31 cellular contexts compared by ENCODE assay signal in the genomic region with DNA sequence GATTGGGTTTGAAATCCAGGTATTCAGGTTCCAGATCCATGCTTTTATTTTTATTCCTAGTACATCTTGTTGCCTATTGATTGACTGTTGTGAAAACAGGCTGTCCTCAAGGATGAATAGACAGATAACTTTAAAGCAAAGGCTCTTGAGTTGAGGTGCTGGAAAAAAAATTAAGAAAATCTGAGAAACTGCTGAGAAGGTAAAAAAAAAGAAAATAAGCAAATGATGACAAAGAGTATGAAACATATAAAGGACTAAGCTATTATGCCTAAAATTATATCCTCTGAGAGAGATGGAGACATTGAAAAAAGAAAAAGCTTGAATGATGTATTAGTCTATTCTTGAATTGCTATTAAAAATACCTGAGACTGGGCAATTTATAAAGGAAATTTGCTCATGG.
A peak's percentile ranks its signal among the peaks of the same experiment; 100 is the strongest.
DNase-seq lines count a peak whose midpoint lies in the region; ATAC-seq, FAIRE-seq and TF ChIP-seq lines count a peak whose summit lies in the region.
"Had no signal": no experiment of that assay in that cellular context is flagged by ENCODE, and none has a peak within 500 bp of the region (broad histone marks: within the 10 kb centered on the region; RNA-seq: fewer than 3 reads in every experiment).

No MANE protein-coding gene starts in this region.

- no peaks in the 10 kb centered on the region for H3K9me1 ChIP-seq in K562 (ENCODE audit: control insufficient read depth, insufficient read depth, low read length)

- TF ChIP-seq RAD21 in HepG2 (CRISPR knock-in tag; IDR thresholded peaks at IDR 0.05) = no peak
- no peak for TF ChIP-seq RAD21 in K562 (CRISPR knock-in tag; conservative IDR thresholded peaks at IDR 0.05 in 1 of 2, IDR thresholded peaks at IDR 0.05 in 1 of 2)

- intact Hi-C loops in HepG2 (cut with micrococcal nuclease; ENCODE audit: unreplicated experiment) (no loop called here), right lobe of liver (cut with DNase I) (no loop called here), K562 (cut with micrococcal nuclease) (no loop called here)

- BruUV-seq in HepG2 (replicated peaks; lab: Mats Ljungman, UMichigan) (no TSS peak), K562 (replicated peaks; lab: Mats Ljungman, UMichigan) (no TSS peak)

- H3K4me3 ChIP-seq in HepG2 (replicated peaks in 1 of 3; ENCODE audit: insufficient read depth in 1 of 3, low read depth in 2 of 3, low read length in 3 of 3) (no peak overlapping the region), right lobe of liver (no peak overlapping the region), K562 (no peak overlapping the region)
- H3K4me3 ChIP-seq: A549; BLaER1; BLaER1 treated with 17β-estradiol and CSF1 and Interleukin-3, amounts not matched to agents 10 nM and 100 nM had no signal

- H2AFZ ChIP-seq in HepG2 (ENCODE audit: low read length) (no peak overlapping the region), K562 (ENCODE audit: low read depth, low read length) (no peak overlapping the region)

- POLR2A ChIA-PET in HepG2 (lab: Yijun Ruan, JAX) (no interaction called here), K562 (lab: Yijun Ruan, JAX) (no interaction called here)

- TF ChIP-seq POLR2A in HepG2 (IDR thresholded peaks at IDR 0.05; ENCODE audit: insufficient read depth in 1 of 2, low read depth in 2 of 2, low read length in 2 of 2) (no peak), right lobe of liver (IDR thresholded peaks at IDR 0.05) (no peak), K562 (conservative IDR thresholded peaks at IDR 0.05) (no peak)

- no peaks in the 10 kb centered on the region for H3K36me3 ChIP-seq in HepG2 (replicated peaks in 1 of 2; ENCODE audit: control insufficient read depth in 1 of 2, insufficient read depth in 2 of 2, low read length in 2 of 2)
- no peaks in the 10 kb centered on the region for H3K36me3 ChIP-seq in right lobe of liver
- H3K36me3 ChIP-seq in K562 (ENCODE audit: control insufficient read depth, insufficient read depth, low read length) = no peaks in the 10 kb centered on the region
- H3K36me3 ChIP-seq: BE2C; BLaER1; BLaER1 treated with 17β-estradiol and CSF1 and Interleukin-3, amounts not matched to agents 10 nM and 100 nM had no signal

- H3K4me1 ChIP-seq in HepG2 (ENCODE audit: insufficient read depth, low read length) (no peaks in the 10 kb centered on the region), right lobe of liver (no peaks in the 10 kb centered on the region), K562 (replicated peaks in 1 of 2; ENCODE audit: control insufficient read depth in 2 of 2, insufficient read depth in 2 of 2, low read length in 2 of 2) (no peaks in the 10 kb centered on the region)
- H3K4me1 ChIP-seq: A549, BE2C, BLaER1, Caco-2 had no signal

- no peak overlapping the region for H3K9ac ChIP-seq in HepG2 (ENCODE audit: insufficient read depth, low read depth, low read length)
- H3K9ac ChIP-seq in K562 (ENCODE audit: insufficient read depth in 1 of 2, low read depth in 2 of 2, low read length in 2 of 2) = no peak overlapping the region
- H3K9ac ChIP-seq: BLaER1; BLaER1 treated with 17β-estradiol and CSF1 and Interleukin-3, amounts not matched to agents 10 nM and 100 nM had no signal

- CTCF ChIA-PET in HepG2 (lab: Yijun Ruan, JAX; ENCODE audit: low intra/inter-chr PET ratio, low total read pairs) (no interaction called here), K562 (lab: Yijun Ruan, JAX; ENCODE audit: low intra/inter-chr PET ratio) (no interaction called here)

- H4K20me1 ChIP-seq in HepG2 (ENCODE audit: insufficient read depth, low read length) = no peaks in the 10 kb centered on the region
- H4K20me1 ChIP-seq in K562 (replicated peaks; ENCODE audit: control insufficient read depth, insufficient read depth, low read length) = no peaks in the 10 kb centered on the region
- H4K20me1 ChIP-seq: BLaER1; BLaER1 treated with 17β-estradiol and CSF1 and Interleukin-3, amounts not matched to agents 10 nM and 100 nM had no signal

- ATAC-seq in HepG2 (no peak), right lobe of liver (no peak), K562 (no peak)
- ATAC-seq: A549; CD8-positive, alpha-beta T cell had no signal

- no peak for TF ChIP-seq EP300 in HepG2 (IDR thresholded peaks at IDR 0.05; ENCODE audit: low read depth in 2 of 2, low read length in 2 of 2)
- no peak for TF ChIP-seq EP300 in HepG2 (CRISPR knock-in tag; IDR thresholded peaks at IDR 0.05; ENCODE audit: borderline replicate concordance)
- TF ChIP-seq EP300 in K562 (IDR thresholded peaks at IDR 0.05; ENCODE audit: low read length) = no peak

- H3K9me3 ChIP-seq in HepG2 (ENCODE audit: low read length) = peaks cover 33% of the 10 kb centered on the region
- H3K9me3 ChIP-seq in right lobe of liver = no peaks in the 10 kb centered on the region
- H3K9me3 ChIP-seq in K562 (replicated peaks; ENCODE audit: control insufficient read depth, insufficient read depth, low read depth, low read length) = no peaks in the 10 kb centered on the region
- H3K9me3 ChIP-seq: A549, BE2C, BLaER1, Caco-2 had no signal

- H3K4me2 ChIP-seq in HepG2 (ENCODE audit: low read depth, low read length) = no peak overlapping the region
- no peak overlapping the region for H3K4me2 ChIP-seq in K562 (ENCODE audit: insufficient read depth, low read length)
- H3K4me2 ChIP-seq: A549; BLaER1; BLaER1 treated with 17β-estradiol and CSF1 and Interleukin-3, amounts not matched to agents 10 nM and 100 nM had no signal

- no peak for FAIRE-seq in HepG2 (lab: Jason Lieb, UNC)
- no peak for FAIRE-seq in K562 (lab: Jason Lieb, UNC)
- FAIRE-seq in GM19239 (lab: Jason Lieb, UNC) = no peak
- FAIRE-seq: A204.1, A549, D721Med had no signal

- H3K27ac ChIP-seq in HepG2 (ENCODE audit: extremely low read length, insufficient read depth, low read length) = no peak overlapping the region
- H3K27ac ChIP-seq in right lobe of liver = no peak overlapping the region
- no peak overlapping the region for H3K27ac ChIP-seq in K562 (ENCODE audit: extremely low read depth, low read depth, low read length)
- H3K27ac ChIP-seq: 22Rv1; A549; BLaER1; BLaER1 treated with 17β-estradiol and CSF1 and Interleukin-3, amounts not matched to agents 10 nM and 100 nM; C4-2B had no signal

- in situ Hi-C loops in HepG2 (cut with HindIII; ENCODE audit: extremely low pct_ligation_motif_present, low pct_unique_long_range_greater_than_20kb) (loop anchor here (25.0 kb wide), 1 partner anchor 486 kb away; no protein-coding TSS in a partner anchor), K562 (cut with MboI) (no loop called here)

- H3K79me2 ChIP-seq in HepG2 (ENCODE audit: insufficient read depth, low read length) = no peaks in the 10 kb centered on the region
- no peaks in the 10 kb centered on the region for H3K79me2 ChIP-seq in K562 (ENCODE audit: control insufficient read depth, insufficient read depth, low read length)

- DNase-seq in HepG2 (ENCODE audit: low spot score) (no peak), right lobe of liver (no peak), K562 (ENCODE audit: extremely low read depth in 1 of 4, low spot score in 3 of 4) (no peak), GM19239 (ENCODE audit: insufficient read length, low spot score) (no peak)
- DNase-seq: 8988T; ACHN; AML-193; BE2C; C1 segment of cervical spinal cord; Caco-2; Calu3; CD4-positive, alpha-beta memory T cell; CD4-positive, alpha-beta T cell; CD4-positive, CD25-positive, alpha-beta regulatory T cell; CD8-positive, alpha-beta memory T cell; CD8-positive, alpha-beta T cell; COR-L47; DMS 273 treated with DMSO at 0.1 percent for 48 hours; DMS153; DMS53; DMS79; DMS79 treated with DMSO at 0.1 percent for 48 hours; DND-41; EL had no signal

- no peak for TF ChIP-seq CTCF in HepG2 (CRISPR knock-in tag; IDR thresholded peaks at IDR 0.05)
- TF ChIP-seq CTCF in right lobe of liver (IDR thresholded peaks at IDR 0.05) = no peak
- TF ChIP-seq CTCF in K562 (IDR thresholded peaks at IDR 0.05 in 2 of 3, conservative IDR thresholded peaks at IDR 0.05 in 1 of 3; ENCODE audit: insufficient read depth in 2 of 3, low read depth in 1 of 3, low read length in 3 of 3) = no peak

- H3K27me3 ChIP-seq in HepG2 (ENCODE audit: control insufficient read depth in 1 of 2, insufficient read depth in 2 of 2, low read length in 2 of 2) (no peaks in the 10 kb centered on the region), right lobe of liver (no peaks in the 10 kb centered on the region), K562 (ENCODE audit: control insufficient read depth in 2 of 2, insufficient read depth in 2 of 2, low read length in 2 of 2) (no peaks in the 10 kb centered on the region)
- H3K27me3 ChIP-seq: BE2C; BLaER1; BLaER1 treated with 17β-estradiol and CSF1 and Interleukin-3, amounts not matched to agents 10 nM and 100 nM had no signal

TF ChIP-seq in HepG2, 621 proteins besides CTCF, POLR2A, EP300 and RAD21:
- TF ChIP-seq PCBP1 (IDR thresholded peaks at IDR 0.05; ENCODE audit: borderline replicate concordance, low read depth, low read length) (no peak), MAFK (conservative IDR thresholded peaks at IDR 0.05 in 1 of 2, IDR thresholded peaks at IDR 0.05 in 1 of 2; ENCODE audit: low read length in 2 of 2) (peak; percentile 36 to 52; a peak in 3 of 4 replicates), MAFF (IDR thresholded peaks at IDR 0.05; ENCODE audit: low read depth, low read length) (0 out of 2 replicates have a peak, but pooled peaks have one; percentile 40)

TF ChIP-seq in K562, 482 proteins besides CTCF, POLR2A, EP300 and RAD21 (continues in another document):
- TF ChIP-seq, protein P1, sequence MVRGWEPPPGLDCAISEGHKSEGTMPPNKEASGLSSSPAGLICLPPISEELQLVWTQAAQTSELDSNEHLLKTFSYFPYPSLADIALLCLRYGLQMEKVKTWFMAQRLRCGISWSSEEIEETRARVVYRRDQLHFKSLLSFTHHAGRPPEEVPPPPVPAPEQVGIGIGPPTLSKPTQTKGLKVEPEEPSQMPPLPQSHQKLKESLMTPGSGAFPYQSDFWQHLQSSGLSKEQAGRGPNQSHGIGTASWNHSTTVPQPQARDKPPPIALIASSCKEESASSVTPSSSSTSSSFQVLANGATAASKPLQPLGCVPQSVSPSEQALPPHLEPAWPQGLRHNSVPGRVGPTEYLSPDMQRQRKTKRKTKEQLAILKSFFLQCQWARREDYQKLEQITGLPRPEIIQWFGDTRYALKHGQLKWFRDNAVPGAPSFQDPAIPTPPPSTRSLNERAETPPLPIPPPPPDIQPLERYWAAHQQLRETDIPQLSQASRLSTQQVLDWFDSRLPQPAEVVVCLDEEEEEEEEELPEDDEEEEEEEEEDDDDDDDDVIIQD (CRISPR knock-in tag; IDR thresholded peaks at IDR 0.05) = no peak
- TF ChIP-seq MAFG (tag; conservative IDR thresholded peaks at IDR 0.05) (0 out of 2 replicates have a peak, but pooled peaks have one; percentile 17), ZNF316 (IDR thresholded peaks at IDR 0.05) (peak; percentile 60; the same call in 1 of the 2 replicates)
